In the genomic region with DNA sequence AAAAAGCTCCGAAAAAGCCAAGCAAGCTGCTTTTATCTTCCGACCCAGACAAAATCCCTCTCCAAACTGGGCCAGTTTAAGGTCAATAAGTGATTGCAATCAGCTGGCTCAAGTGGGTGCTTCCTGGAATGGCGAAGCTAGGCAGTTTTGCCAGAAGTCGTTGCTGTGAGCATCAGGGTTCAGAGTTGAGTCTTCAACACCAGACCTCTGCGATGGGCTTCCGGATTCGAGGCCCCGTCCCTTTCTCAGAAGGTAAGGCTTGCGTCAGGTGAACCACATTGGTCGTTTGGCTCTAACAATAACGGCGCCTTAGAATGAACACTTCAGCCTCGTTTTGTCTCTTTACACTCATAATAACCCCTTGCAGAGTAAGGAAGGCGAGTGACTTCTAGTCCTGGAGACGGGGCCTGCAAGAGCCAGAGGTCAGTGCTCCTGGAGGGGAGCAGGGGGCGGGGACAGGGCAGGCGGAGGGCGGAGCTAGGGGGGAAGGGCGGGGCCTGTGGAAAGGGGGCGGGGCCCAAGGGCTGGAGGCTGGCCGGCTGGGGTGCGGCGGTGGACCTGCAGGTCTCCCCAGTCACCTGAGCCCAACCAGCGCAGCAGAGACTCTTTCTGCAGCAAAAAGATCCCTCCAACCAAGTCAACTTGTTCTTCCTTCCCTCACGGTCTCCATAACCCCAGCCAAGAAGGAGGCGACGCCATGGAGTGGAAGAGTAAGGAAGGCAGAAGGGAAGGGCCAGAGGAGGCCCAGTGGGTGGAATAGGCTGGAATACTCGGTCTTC, we compare ENCODE assay signal across 1 cellular context.
TF ChIP-seq lines count a peak whose summit lies in the region.

No MANE protein-coding gene starts in this region.

TF ChIP-seq in K562, 482 proteins besides CTCF, POLR2A, EP300 and RAD21 (continued from another document and continues in another):
- TF ChIP-seq, protein P1, sequence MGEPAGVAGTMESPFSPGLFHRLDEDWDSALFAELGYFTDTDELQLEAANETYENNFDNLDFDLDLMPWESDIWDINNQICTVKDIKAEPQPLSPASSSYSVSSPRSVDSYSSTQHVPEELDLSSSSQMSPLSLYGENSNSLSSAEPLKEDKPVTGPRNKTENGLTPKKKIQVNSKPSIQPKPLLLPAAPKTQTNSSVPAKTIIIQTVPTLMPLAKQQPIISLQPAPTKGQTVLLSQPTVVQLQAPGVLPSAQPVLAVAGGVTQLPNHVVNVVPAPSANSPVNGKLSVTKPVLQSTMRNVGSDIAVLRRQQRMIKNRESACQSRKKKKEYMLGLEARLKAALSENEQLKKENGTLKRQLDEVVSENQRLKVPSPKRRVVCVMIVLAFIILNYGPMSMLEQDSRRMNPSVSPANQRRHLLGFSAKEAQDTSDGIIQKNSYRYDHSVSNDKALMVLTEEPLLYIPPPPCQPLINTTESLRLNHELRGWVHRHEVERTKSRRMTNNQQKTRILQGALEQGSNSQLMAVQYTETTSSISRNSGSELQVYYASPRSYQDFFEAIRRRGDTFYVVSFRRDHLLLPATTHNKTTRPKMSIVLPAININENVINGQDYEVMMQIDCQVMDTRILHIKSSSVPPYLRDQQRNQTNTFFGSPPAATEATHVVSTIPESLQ (CRISPR knock-in tag; IDR thresholded peaks at IDR 0.05) = no peak
- TF ChIP-seq GATA2 (CRISPR knock-in tag; IDR thresholded peaks at IDR 0.05) (peak; percentile 75), PRPF4 (IDR thresholded peaks at IDR 0.05; ENCODE audit: insufficient read depth, low read depth, low read length, poor library complexity, severe bottlenecking) (no peak), TARDBP (IDR thresholded peaks at IDR 0.05) (0 out of 2 replicates have a peak, but pooled peaks have one; percentile 28), CBX1 (IDR thresholded peaks at IDR 0.05; ENCODE audit: low read depth) (no peak), EP400 (IDR thresholded peaks at IDR 0.05) (peak; percentile 68), KAT2B (IDR thresholded peaks at IDR 0.05; ENCODE audit: low read depth, low read length) (no peak), ZFX (CRISPR knock-in tag; IDR thresholded peaks at IDR 0.05) (peak; percentile 51; the same call in 1 of the 2 replicates), HIVEP1 (CRISPR knock-in tag; IDR thresholded peaks at IDR 0.05) (no peak), ZSCAN29 (IDR thresholded peaks at IDR 0.05) (no peak), RBM34 (IDR thresholded peaks at IDR 0.05; ENCODE audit: borderline replicate concordance, insufficient read depth, low read length) (no peak), DMBX1 (CRISPR knock-in tag; IDR thresholded peaks at IDR 0.05; ENCODE audit: borderline replicate concordance) (no peak), ZNF347 (CRISPR knock-in tag; IDR thresholded peaks at IDR 0.05; ENCODE audit: low read depth) (no peak), SMC3 (conservative IDR thresholded peaks at IDR 0.05; ENCODE audit: insufficient read depth, low read depth, low read length) (no peak), KLF16 (IDR thresholded peaks at IDR 0.05) (no peak), TRIM24 (IDR thresholded peaks at IDR 0.05) (peak; percentile 7 to 49; a peak in 2 of 4 replicates), CHD2 (IDR thresholded peaks at IDR 0.05; ENCODE audit: low read depth, low read length) (no peak), MTF1 (CRISPR knock-in tag; IDR thresholded peaks at IDR 0.05; ENCODE audit: borderline replicate concordance) (no peak), TOE1 (IDR thresholded peaks at IDR 0.05; ENCODE audit: borderline replicate concordance) (0 out of 2 replicates have a peak, but pooled peaks have one; percentile 41), TOE1 (CRISPR knock-in tag; IDR thresholded peaks at IDR 0.05; ENCODE audit: borderline replicate concordance, low read depth) (no peak), MECOM (CRISPR knock-in tag; IDR thresholded peaks at IDR 0.05) (no peak), RAD51 (IDR thresholded peaks at IDR 0.05; ENCODE audit: borderline replicate concordance, low read depth) (0 out of 2 replicates have a peak, but pooled peaks have one; percentile 9), MAFF (IDR thresholded peaks at IDR 0.05; ENCODE audit: low read length) (no peak), SIRT6 (IDR thresholded peaks at IDR 0.05; ENCODE audit: low read depth, low read length) (no peak), FUS (optimal IDR thresholded peaks at IDR 0.05; ENCODE audit: low read depth, low read length) (no peak), ZNF175 (CRISPR knock-in tag; IDR thresholded peaks at IDR 0.05; ENCODE audit: low read depth) (no peak), ZNF780A (CRISPR knock-in tag; IDR thresholded peaks at IDR 0.05) (no peak), CEBPG (CRISPR knock-in tag; IDR thresholded peaks at IDR 0.05) (peak; percentile 59), CEBPG (tag; conservative IDR thresholded peaks at IDR 0.05 in 1 of 2, IDR thresholded peaks at IDR 0.05 in 1 of 2) (no peak), ZNF212 (CRISPR knock-in tag; IDR thresholded peaks at IDR 0.05) (no peak), PHB2 (IDR thresholded peaks at IDR 0.05; ENCODE audit: low read depth) (no peak)
- TF ChIP-seq, protein P2, sequence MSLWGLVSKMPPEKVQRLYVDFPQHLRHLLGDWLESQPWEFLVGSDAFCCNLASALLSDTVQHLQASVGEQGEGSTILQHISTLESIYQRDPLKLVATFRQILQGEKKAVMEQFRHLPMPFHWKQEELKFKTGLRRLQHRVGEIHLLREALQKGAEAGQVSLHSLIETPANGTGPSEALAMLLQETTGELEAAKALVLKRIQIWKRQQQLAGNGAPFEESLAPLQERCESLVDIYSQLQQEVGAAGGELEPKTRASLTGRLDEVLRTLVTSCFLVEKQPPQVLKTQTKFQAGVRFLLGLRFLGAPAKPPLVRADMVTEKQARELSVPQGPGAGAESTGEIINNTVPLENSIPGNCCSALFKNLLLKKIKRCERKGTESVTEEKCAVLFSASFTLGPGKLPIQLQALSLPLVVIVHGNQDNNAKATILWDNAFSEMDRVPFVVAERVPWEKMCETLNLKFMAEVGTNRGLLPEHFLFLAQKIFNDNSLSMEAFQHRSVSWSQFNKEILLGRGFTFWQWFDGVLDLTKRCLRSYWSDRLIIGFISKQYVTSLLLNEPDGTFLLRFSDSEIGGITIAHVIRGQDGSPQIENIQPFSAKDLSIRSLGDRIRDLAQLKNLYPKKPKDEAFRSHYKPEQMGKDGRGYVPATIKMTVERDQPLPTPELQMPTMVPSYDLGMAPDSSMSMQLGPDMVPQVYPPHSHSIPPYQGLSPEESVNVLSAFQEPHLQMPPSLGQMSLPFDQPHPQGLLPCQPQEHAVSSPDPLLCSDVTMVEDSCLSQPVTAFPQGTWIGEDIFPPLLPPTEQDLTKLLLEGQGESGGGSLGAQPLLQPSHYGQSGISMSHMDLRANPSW (CRISPR knock-in tag; IDR thresholded peaks at IDR 0.05) = no peak
- TF ChIP-seq, protein P3, sequence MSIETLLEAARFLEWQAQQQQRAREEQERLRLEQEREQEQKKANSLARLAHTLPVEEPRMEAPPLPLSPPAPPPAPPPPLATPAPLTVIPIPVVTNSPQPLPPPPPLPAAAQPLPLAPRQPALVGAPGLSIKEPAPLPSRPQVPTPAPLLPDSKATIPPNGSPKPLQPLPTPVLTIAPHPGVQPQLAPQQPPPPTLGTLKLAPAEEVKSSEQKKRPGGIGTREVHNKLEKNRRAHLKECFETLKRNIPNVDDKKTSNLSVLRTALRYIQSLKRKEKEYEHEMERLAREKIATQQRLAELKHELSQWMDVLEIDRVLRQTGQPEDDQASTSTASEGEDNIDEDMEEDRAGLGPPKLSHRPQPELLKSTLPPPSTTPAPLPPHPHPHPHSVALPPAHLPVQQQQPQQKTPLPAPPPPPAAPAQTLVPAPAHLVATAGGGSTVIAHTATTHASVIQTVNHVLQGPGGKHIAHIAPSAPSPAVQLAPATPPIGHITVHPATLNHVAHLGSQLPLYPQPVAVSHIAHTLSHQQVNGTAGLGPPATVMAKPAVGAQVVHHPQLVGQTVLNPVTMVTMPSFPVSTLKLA (conservative IDR thresholded peaks at IDR 0.05) = peak in 1 of 2 experiments; percentile 39; a peak in 1 of 4 replicates
- TF ChIP-seq, protein P4, sequence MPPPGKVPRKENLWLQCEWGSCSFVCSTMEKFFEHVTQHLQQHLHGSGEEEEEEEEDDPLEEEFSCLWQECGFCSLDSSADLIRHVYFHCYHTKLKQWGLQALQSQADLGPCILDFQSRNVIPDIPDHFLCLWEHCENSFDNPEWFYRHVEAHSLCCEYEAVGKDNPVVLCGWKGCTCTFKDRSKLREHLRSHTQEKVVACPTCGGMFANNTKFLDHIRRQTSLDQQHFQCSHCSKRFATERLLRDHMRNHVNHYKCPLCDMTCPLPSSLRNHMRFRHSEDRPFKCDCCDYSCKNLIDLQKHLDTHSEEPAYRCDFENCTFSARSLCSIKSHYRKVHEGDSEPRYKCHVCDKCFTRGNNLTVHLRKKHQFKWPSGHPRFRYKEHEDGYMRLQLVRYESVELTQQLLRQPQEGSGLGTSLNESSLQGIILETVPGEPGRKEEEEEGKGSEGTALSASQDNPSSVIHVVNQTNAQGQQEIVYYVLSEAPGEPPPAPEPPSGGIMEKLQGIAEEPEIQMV (tag; conservative IDR thresholded peaks at IDR 0.05; ENCODE audit: low read depth) = no peak
- TF ChIP-seq, protein P5, sequence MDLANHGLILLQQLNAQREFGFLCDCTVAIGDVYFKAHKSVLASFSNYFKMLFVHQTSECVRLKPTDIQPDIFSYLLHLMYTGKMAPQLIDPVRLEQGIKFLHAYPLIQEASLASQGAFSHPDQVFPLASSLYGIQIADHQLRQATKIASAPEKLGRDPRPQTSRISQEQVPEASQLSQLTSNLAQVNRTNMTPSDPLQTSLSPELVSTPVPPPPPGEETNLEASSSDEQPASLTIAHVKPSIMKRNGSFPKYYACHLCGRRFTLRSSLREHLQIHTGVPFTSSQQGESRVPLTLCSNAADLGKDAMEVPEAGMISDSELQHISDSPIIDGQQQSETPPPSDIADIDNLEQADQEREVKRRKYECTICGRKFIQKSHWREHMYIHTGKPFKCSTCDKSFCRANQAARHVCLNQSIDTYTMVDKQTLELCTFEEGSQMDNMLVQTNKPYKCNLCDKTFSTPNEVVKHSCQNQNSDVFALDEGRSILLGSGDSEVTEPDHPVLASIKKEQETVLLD (IDR thresholded peaks at IDR 0.05) = no peak
- TF ChIP-seq, protein P6, sequence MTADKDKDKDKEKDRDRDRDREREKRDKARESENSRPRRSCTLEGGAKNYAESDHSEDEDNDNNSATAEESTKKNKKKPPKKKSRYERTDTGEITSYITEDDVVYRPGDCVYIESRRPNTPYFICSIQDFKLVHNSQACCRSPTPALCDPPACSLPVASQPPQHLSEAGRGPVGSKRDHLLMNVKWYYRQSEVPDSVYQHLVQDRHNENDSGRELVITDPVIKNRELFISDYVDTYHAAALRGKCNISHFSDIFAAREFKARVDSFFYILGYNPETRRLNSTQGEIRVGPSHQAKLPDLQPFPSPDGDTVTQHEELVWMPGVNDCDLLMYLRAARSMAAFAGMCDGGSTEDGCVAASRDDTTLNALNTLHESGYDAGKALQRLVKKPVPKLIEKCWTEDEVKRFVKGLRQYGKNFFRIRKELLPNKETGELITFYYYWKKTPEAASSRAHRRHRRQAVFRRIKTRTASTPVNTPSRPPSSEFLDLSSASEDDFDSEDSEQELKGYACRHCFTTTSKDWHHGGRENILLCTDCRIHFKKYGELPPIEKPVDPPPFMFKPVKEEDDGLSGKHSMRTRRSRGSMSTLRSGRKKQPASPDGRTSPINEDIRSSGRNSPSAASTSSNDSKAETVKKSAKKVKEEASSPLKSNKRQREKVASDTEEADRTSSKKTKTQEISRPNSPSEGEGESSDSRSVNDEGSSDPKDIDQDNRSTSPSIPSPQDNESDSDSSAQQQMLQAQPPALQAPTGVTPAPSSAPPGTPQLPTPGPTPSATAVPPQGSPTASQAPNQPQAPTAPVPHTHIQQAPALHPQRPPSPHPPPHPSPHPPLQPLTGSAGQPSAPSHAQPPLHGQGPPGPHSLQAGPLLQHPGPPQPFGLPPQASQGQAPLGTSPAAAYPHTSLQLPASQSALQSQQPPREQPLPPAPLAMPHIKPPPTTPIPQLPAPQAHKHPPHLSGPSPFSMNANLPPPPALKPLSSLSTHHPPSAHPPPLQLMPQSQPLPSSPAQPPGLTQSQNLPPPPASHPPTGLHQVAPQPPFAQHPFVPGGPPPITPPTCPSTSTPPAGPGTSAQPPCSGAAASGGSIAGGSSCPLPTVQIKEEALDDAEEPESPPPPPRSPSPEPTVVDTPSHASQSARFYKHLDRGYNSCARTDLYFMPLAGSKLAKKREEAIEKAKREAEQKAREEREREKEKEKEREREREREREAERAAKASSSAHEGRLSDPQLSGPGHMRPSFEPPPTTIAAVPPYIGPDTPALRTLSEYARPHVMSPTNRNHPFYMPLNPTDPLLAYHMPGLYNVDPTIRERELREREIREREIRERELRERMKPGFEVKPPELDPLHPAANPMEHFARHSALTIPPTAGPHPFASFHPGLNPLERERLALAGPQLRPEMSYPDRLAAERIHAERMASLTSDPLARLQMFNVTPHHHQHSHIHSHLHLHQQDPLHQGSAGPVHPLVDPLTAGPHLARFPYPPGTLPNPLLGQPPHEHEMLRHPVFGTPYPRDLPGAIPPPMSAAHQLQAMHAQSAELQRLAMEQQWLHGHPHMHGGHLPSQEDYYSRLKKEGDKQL (CRISPR knock-in tag; IDR thresholded peaks at IDR 0.05; ENCODE audit: borderline replicate concordance) = no peak
- TF ChIP-seq, protein P7, sequence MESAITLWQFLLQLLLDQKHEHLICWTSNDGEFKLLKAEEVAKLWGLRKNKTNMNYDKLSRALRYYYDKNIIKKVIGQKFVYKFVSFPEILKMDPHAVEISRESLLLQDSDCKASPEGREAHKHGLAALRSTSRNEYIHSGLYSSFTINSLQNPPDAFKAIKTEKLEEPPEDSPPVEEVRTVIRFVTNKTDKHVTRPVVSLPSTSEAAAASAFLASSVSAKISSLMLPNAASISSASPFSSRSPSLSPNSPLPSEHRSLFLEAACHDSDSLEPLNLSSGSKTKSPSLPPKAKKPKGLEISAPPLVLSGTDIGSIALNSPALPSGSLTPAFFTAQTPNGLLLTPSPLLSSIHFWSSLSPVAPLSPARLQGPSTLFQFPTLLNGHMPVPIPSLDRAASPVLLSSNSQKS (CRISPR knock-in tag; IDR thresholded peaks at IDR 0.05) = no peak
- TF ChIP-seq, protein P8, sequence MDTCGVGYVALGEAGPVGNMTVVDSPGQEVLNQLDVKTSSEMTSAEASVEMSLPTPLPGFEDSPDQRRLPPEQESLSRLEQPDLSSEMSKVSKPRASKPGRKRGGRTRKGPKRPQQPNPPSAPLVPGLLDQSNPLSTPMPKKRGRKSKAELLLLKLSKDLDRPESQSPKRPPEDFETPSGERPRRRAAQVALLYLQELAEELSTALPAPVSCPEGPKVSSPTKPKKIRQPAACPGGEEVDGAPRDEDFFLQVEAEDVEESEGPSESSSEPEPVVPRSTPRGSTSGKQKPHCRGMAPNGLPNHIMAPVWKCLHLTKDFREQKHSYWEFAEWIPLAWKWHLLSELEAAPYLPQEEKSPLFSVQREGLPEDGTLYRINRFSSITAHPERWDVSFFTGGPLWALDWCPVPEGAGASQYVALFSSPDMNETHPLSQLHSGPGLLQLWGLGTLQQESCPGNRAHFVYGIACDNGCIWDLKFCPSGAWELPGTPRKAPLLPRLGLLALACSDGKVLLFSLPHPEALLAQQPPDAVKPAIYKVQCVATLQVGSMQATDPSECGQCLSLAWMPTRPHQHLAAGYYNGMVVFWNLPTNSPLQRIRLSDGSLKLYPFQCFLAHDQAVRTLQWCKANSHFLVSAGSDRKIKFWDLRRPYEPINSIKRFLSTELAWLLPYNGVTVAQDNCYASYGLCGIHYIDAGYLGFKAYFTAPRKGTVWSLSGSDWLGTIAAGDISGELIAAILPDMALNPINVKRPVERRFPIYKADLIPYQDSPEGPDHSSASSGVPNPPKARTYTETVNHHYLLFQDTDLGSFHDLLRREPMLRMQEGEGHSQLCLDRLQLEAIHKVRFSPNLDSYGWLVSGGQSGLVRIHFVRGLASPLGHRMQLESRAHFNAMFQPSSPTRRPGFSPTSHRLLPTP (IDR thresholded peaks at IDR 0.05; ENCODE audit: borderline replicate concordance, extremely low read depth, insufficient read length) = no peak
